In the genomic region with DNA sequence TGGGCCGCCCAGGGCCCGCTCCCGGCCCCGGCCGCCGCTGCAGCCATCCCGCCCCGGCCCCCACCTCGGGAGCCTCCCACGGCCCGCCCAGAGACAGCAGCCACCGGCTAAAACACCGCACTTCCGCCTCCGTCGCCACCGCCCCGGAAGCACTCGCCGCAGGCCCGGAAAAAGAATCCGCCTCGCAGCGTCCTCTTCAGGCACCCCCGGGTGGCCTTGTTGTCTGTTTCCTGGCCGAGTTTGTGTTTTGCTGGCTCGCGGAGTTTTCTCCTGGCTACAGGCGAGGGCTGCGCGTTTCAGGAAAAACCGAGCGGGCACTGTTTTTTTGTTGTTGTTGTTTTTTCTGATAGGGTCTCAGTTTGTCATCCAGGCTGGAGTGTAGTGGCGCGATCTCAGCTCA, we compare ENCODE assay signal across 8 cellular contexts. TPM values are rescaled to one million over a fixed set of nuclear protein-coding genes. Genes with fewer than 3 reads are reported as not detected.
DNase-seq lines count a peak whose midpoint lies in the region; TF ChIP-seq lines count a peak whose summit lies in the region.
"Not testable (repeated sequence)": the region's sequence is repeated elsewhere in the genome, so short reads cannot be mapped to it uniquely, and the experiment has no call there.

Gene CCZ1B (minus strand): TSS at position 125 of the 400 bp plus-strand sequence. CDS start 78 bp downstream, at position 47.

- peak; percentile 82 for DNase-seq in H9
- DNase-seq in MG63, result peak; percentile 94
- DNase-seq in SIG-M5 (lab: John Stamatoyannopoulos, UW), result peak; percentile 1
- DNase-seq in activated T-helper 9 cell treated with anti-CD3 and anti-CD28 coated beads, Interleukin-2, amount 50 U/mL, for 16 hours (ENCODE audit: low read depth), result peak; percentile 80
- peak; percentile 17 for DNase-seq in fibroblast of the conjunctiva (ENCODE audit: low read depth)

- H3K4me3 ChIP-seq in MG63 (peak within 1 kb of the TSS; percentile 46), neuron (ENCODE audit: low read length) (peak within 1 kb of the TSS; percentile 60)

- not testable (repeated sequence) for H4K8ac ChIP-seq in H9 (replicated peaks; ENCODE audit: insufficient read length, low read depth, low read length)

- H3K36me3 Mint-ChIP-seq in H9 (ENCODE audit: insufficient read depth in 1 of 3, low read depth in 3 of 3), result peaks cover 3 to 12% (median 10%) of the 10 kb centered on the region in 3 experiments; a peak in 6 of 7 replicates
- H3K36me3 Mint-ChIP-seq in stimulated activated naive CD8-positive, alpha-beta T cell treated with anti-CD3 and anti-CD28 coated beads, Interleukin-15, Interleukin-2, amounts not matched to agents 100 ng/mL and 50 ng/mL, for 24 hours (ENCODE audit: low read depth), result not testable (repeated sequence)

- H4K91ac ChIP-seq in H9 (ENCODE audit: insufficient read length, low read depth, low read length), result not testable (repeated sequence)

- not testable (repeated sequence) for H3K4ac ChIP-seq in H9 (ENCODE audit: low read depth, low read length)

- H3K14ac ChIP-seq in H9 (ENCODE audit: insufficient read depth, low read length), result not testable (repeated sequence)

- no CpG with 5 or more reads among the region's 35 CpGs for WGBS in H9 (ENCODE audit: extremely low coverage, insufficient read length, low lambda C conversion rate)

- H3K23ac ChIP-seq in H9 (ENCODE audit: insufficient read length, low read depth, low read length), result not testable (repeated sequence)

- H3K27me3 ChIP-seq in H9 (ENCODE audit: insufficient read depth, low read length); MG63; neuron (ENCODE audit: insufficient read depth, low read length): not testable (repeated sequence)

- H2AFZ ChIP-seq in H9 (ENCODE audit: low read length); neuron (ENCODE audit: low read depth, low read length): not testable (repeated sequence)

- not testable (repeated sequence) for H4K5ac ChIP-seq in H9 (ENCODE audit: insufficient read length, low read depth, low read length)

- not testable (repeated sequence) for H2BK12ac ChIP-seq in H9 (ENCODE audit: insufficient read length, low read depth, low read length)

- peaks cover 13% of the 10 kb centered on the region for H3K27me3 Mint-ChIP-seq in H9 (ENCODE audit: low read depth)
- H3K27me3 Mint-ChIP-seq in stimulated activated naive CD8-positive, alpha-beta T cell treated with anti-CD3 and anti-CD28 coated beads, Interleukin-15, Interleukin-2, amounts not matched to agents 100 ng/mL and 50 ng/mL, for 24 hours, result not testable (repeated sequence)

- H3K27ac Mint-ChIP-seq in H9, result peak within 1 kb of the TSS; percentile 95 to 99 (median 98)
- peak within 1 kb of the TSS; percentile 94 for H3K27ac Mint-ChIP-seq in stimulated activated naive CD8-positive, alpha-beta T cell treated with anti-CD3 and anti-CD28 coated beads, Interleukin-15, Interleukin-2, amounts not matched to agents 100 ng/mL and 50 ng/mL, for 24 hours

- not testable (repeated sequence) for H3K23me2 ChIP-seq in H9 (ENCODE audit: insufficient read length, low read depth, low read length, poor library complexity, severe bottlenecking)

- not testable (repeated sequence) for H3K4me1 Mint-ChIP-seq in H9
- H3K4me1 Mint-ChIP-seq in stimulated activated naive CD8-positive, alpha-beta T cell treated with anti-CD3 and anti-CD28 coated beads, Interleukin-15, Interleukin-2, amounts not matched to agents 100 ng/mL and 50 ng/mL, for 24 hours (ENCODE audit: low read depth), result peaks cover 11% of the 10 kb centered on the region

- not testable (repeated sequence) for H2BK5ac ChIP-seq in H9 (ENCODE audit: insufficient read length, low read length)

- H3K79me1 ChIP-seq in H9 (ENCODE audit: insufficient read depth, low read depth, low read length, poor library complexity, severe bottlenecking), result not testable (repeated sequence)

- H3K4me1 ChIP-seq in ES-I3 (ENCODE audit: insufficient read depth, low read length); H9 (ENCODE audit: insufficient read depth, low read length); neuron (ENCODE audit: insufficient read depth, low read length): not testable (repeated sequence)

- H3K9ac ChIP-seq in ES-I3 (ENCODE audit: low read depth, low read length), result peak within 1 kb of the TSS; percentile 49; the same call in 1 of the 2 replicates
- not testable (repeated sequence) for H3K9ac ChIP-seq in H9 (ENCODE audit: extremely low read depth, insufficient read length, low read length)

- peak; percentile 31; the same call in 2 of the 3 replicates for TF ChIP-seq CTCF in H9 (conservative IDR thresholded peaks at IDR 0.05)

- H3K9me3 ChIP-seq in ES-I3 (ENCODE audit: control insufficient read depth, insufficient read depth, low read length); H9 (ENCODE audit: control insufficient read depth, low read depth, low read length); MG63; neuron (ENCODE audit: low read length): not testable (repeated sequence)

- not testable (repeated sequence) for H3K79me2 ChIP-seq in H9 (ENCODE audit: insufficient read depth, low read length)

- H3K9me3 Mint-ChIP-seq in H9; stimulated activated naive CD8-positive, alpha-beta T cell treated with anti-CD3 and anti-CD28 coated beads, Interleukin-15, Interleukin-2, amounts not matched to agents 100 ng/mL and 50 ng/mL, for 24 hours: not testable (repeated sequence)

- not testable (repeated sequence) for H3K27ac ChIP-seq in H9 (ENCODE audit: insufficient read length, low read depth, low read length)

- peak within 1 kb of the TSS; percentile 25 for H3K4me2 ChIP-seq in H9 (ENCODE audit: insufficient read depth, insufficient read length, low read length)

- not testable (repeated sequence) for H3K56ac ChIP-seq in H9 (ENCODE audit: insufficient read length, low read depth, low read length)

- peak within 1 kb of the TSS; percentile 82 to 87 for H3K4me3 Mint-ChIP-seq in H9
- H3K4me3 Mint-ChIP-seq in stimulated activated naive CD8-positive, alpha-beta T cell treated with anti-CD3 and anti-CD28 coated beads, Interleukin-15, Interleukin-2, amounts not matched to agents 100 ng/mL and 50 ng/mL, for 24 hours, result peak within 1 kb of the TSS; percentile 93

- H4K20me1 ChIP-seq in H9 (ENCODE audit: control insufficient read depth, insufficient read depth, insufficient read length), result not testable (repeated sequence)

- not testable (repeated sequence) for H3K18ac ChIP-seq in H9 (ENCODE audit: insufficient read length, low read depth, low read length)

- H2BK120ac ChIP-seq in H9 (ENCODE audit: low read depth, low read length, poor library complexity, severe bottlenecking), result not testable (repeated sequence)

- not testable (repeated sequence) for H3K36me3 ChIP-seq in ES-I3 (ENCODE audit: insufficient read depth, low read length); MG63; neuron (ENCODE audit: insufficient read depth, low read length)

- not testable (repeated sequence) for H2BK20ac ChIP-seq in H9 (ENCODE audit: low read depth, low read length, poor library complexity, severe bottlenecking)

- not testable (repeated sequence) for H2BK15ac ChIP-seq in H9 (ENCODE audit: low read depth, low read length)

- not testable (repeated sequence) for H2AK5ac ChIP-seq in H9 (ENCODE audit: insufficient read length, low read length)

- not testable (repeated sequence) for H3T11ph ChIP-seq in H9 (ENCODE audit: low read length)

RNA-seq across cellular contexts. Expression of gene CCZ1B, which starts in this region (rescaled TPM):
- 62.6 and 77.0 TPM in 2 replicates for total RNA-seq in H9 (2021)
- 5.8 and 15.5 TPM in 2 replicates for total RNA-seq in MG63 (2014; rRNA removed; shearing (Covaris generic); ENCODE audit: low replicate concordance)

Comparison
In these comparisons a context has a peak if more than half of its experiments do, and no peak if none do; other contexts are left out.
1. DNase-seq: peak in every context shown above with its lines; median percentile 94 in MG63; 82 in H9; 80 in activated T-helper 9 cell treated with anti-CD3 and anti-CD28 coated beads, Interleukin-2, amount 50 U/mL, for 16 hours; 17 in fibroblast of the conjunctiva; 1 in SIG-M5.